ENCODE assay signal across 15 cellular contexts in the genomic region with DNA sequence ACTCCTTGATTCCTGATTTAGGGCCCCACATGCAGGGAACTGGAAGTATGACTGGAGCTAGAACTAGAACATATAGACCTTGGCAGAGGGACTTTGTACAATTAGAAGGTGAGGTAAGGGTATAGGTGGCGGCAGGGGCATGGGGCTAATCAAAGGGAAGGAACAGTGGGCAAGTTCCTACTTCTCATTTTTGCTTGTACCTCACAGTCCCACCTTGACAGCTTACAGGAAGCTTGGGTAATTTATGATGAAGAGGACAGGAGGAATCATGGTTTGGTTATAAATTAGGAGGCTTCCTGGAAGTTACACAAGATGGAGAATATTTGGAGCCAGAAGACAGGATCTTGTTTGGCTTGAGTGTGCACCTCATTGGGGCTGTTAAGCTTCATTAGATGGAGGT. TPM values are rescaled to one million over a fixed set of nuclear protein-coding genes. Genes with fewer than 3 reads are reported as not detected.
DNase-seq lines count a peak whose midpoint lies in the region; ATAC-seq and TF ChIP-seq lines count a peak whose summit lies in the region.
"Had no signal": no experiment of that assay in that cellular context is flagged by ENCODE, and none has a peak within 500 bp of the region (broad histone marks: within the 10 kb centered on the region; RNA-seq: fewer than 3 reads in every experiment).

No MANE protein-coding gene starts in this region.

- no peak for ATAC-seq in activated naive CD4-positive, alpha-beta T cell treated with anti-CD3 and anti-CD28 coated beads, Interleukin-2, amount 50 U/mL, for 72 hours
- peak in 1 of 2 donors; percentile 31 for ATAC-seq in lower lobe of right lung
- ATAC-seq in upper lobe of right lung, result peak; percentile 26
- ATAC-seq in HG03521 (IDR thresholded peaks at IDR 0.05; ENCODE audit: unreplicated experiment), result no peak
- no peak for ATAC-seq in GM21737 (IDR thresholded peaks at IDR 0.05; ENCODE audit: unreplicated experiment)

- H3K27me3 ChIP-seq in lower lobe of right lung (ENCODE audit: low read depth) (no peaks in the 10 kb centered on the region), upper lobe of right lung (no peaks in the 10 kb centered on the region)
- H3K27me3 ChIP-seq: heart right ventricle, neural progenitor cell had no signal

- H3K27ac ChIP-seq in lower lobe of right lung (peak overlapping the region; percentile 61), upper lobe of right lung (peak overlapping the region; percentile 48)
- H3K27ac ChIP-seq: neural progenitor cell had no signal

- no peaks in the 10 kb centered on the region for H3K36me3 ChIP-seq in lower lobe of right lung
- no peaks in the 10 kb centered on the region for H3K36me3 ChIP-seq in upper lobe of right lung

- H3K9me3 ChIP-seq in lower lobe of right lung (peaks cover 7% of the 10 kb centered on the region), upper lobe of right lung (peaks cover 7% of the 10 kb centered on the region)

- intact Hi-C loops in lower lobe of right lung (cut with DNase I), result no loop called here
- intact Hi-C loops in upper lobe of right lung (cut with DNase I), result no loop called here

- TF ChIP-seq CTCF in lower lobe of right lung (IDR thresholded peaks at IDR 0.05) (no peak), upper lobe of right lung (IDR thresholded peaks at IDR 0.05) (no peak)

- H3K27ac Mint-ChIP-seq in activated naive CD4-positive, alpha-beta T cell treated with anti-CD3 and anti-CD28 coated beads, Interleukin-2, amount 50 U/mL, for 72 hours, result peak overlapping the region; percentile 53 to 76
- peak overlapping the region; percentile 87 for H3K27ac Mint-ChIP-seq in activated naive CD8-positive, alpha-beta T cell
- H3K27ac Mint-ChIP-seq: neural progenitor cell had no signal

- H3K4me1 ChIP-seq in lower lobe of right lung, result peaks cover 68% of the 10 kb centered on the region
- H3K4me1 ChIP-seq in upper lobe of right lung, result peaks cover 74% of the 10 kb centered on the region

- H3K4me3 ChIP-seq in lower lobe of right lung (no peak overlapping the region), upper lobe of right lung (no peak overlapping the region)
- H3K4me3 ChIP-seq: heart right ventricle, neural progenitor cell had no signal

- no peaks in the 10 kb centered on the region for H3K27me3 Mint-ChIP-seq in activated naive CD8-positive, alpha-beta T cell

- no peak for DNase-seq in activated naive CD4-positive, alpha-beta T cell treated with anti-CD3 and anti-CD28 coated beads, Interleukin-2, amount 50 U/mL, for 72 hours (ENCODE audit: low spot score in 2 of 2)
- DNase-seq in activated naive CD4-positive, alpha-beta T cell (lab: John Stamatoyannopoulos, UW), result no peak
- DNase-seq in lower lobe of right lung (no peak), upper lobe of right lung (no peak), COR-L47 (lab: John Stamatoyannopoulos, UW) (no peak)
- DNase-seq: erythroblast, HCEC 1CT, heart right ventricle, NCI-H187, NCI-H69, T1000 had no signal

- peaks cover 0 to 25% of the 10 kb centered on the region in 2 donors for H3K9me3 Mint-ChIP-seq in activated naive CD4-positive, alpha-beta T cell treated with anti-CD3 and anti-CD28 coated beads, Interleukin-2, amount 50 U/mL, for 72 hours
- peaks cover 6% of the 10 kb centered on the region for H3K9me3 Mint-ChIP-seq in activated naive CD8-positive, alpha-beta T cell (ENCODE audit: low read depth)

- peaks cover 79% of the 10 kb centered on the region for H3K4me1 Mint-ChIP-seq in activated naive CD8-positive, alpha-beta T cell (ENCODE audit: low read depth)
- H3K4me1 Mint-ChIP-seq: neural progenitor cell had no signal

- H3K4me3 Mint-ChIP-seq in activated naive CD8-positive, alpha-beta T cell, result no peak overlapping the region
- H3K4me3 Mint-ChIP-seq: neural progenitor cell had no signal

- peaks cover 18 to 71% of the 10 kb centered on the region in 2 donors for H3K36me3 Mint-ChIP-seq in activated naive CD4-positive, alpha-beta T cell treated with anti-CD3 and anti-CD28 coated beads, Interleukin-2, amount 50 U/mL, for 72 hours
- peaks cover 19% of the 10 kb centered on the region for H3K36me3 Mint-ChIP-seq in activated naive CD8-positive, alpha-beta T cell

RNA-seq across cellular contexts. Expression of a gene that starts 33.4 kb away (rescaled TPM):
- 10 to 100 TPM; 54.1 to 98.6 TPM for total RNA-seq in activated naive CD4-positive, alpha-beta T cell treated with anti-CD3 and anti-CD28 coated beads, Interleukin-2, amount 50 U/mL, for 72 hours
- total RNA-seq in lower lobe of right lung, result 80.1 TPM
- total RNA-seq in upper lobe of right lung, result 87.5 TPM
